ENCODE assay signal across 21 cellular contexts in the genomic region with DNA sequence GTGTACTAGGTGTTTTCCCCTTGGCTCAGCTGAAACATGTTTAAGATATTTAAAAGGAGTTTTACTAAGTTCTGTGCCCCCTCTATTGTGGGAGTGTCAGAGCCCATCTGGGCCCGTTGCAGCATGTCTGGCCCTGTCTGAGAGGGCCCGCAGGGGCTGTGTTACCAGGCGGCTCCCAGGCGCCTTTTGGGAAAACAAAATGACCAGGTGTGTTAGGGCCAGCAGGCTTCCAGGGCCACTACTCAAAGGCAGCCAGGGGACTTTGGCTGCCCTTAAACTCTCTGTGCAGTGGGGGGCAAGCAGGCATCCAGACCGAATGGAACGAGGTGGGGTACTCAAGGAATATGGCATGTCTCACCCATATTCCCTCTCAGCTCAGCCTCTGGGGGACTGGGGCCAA.
A peak's percentile ranks its signal among the peaks of the same experiment; 100 is the strongest.
DNase-seq lines count a peak whose midpoint lies in the region; ATAC-seq and TF ChIP-seq lines count a peak whose summit lies in the region.
"Had no signal": no experiment of that assay in that cellular context is flagged by ENCODE, and none has a peak within 500 bp of the region (broad histone marks: within the 10 kb centered on the region; RNA-seq: fewer than 3 reads in every experiment).

No MANE protein-coding gene starts in this region.

- no peak overlapping the region for H3K4me3 Mint-ChIP-seq in activated CD4-positive, alpha-beta T cell treated with anti-CD3 and anti-CD28 coated beads for 36 hours
- H3K4me3 Mint-ChIP-seq in natural killer cell treated with Interleukin-12 subunit alpha and Interleukin-12 subunit beta and Interleukin-15 and Interleukin-18, amount 100 ng/mL, for 72 hours: peak overlapping the region; percentile 81
- H3K4me3 Mint-ChIP-seq in natural killer cell: no peak overlapping the region

- H3K4me1 Mint-ChIP-seq in activated CD4-positive, alpha-beta T cell treated with anti-CD3 and anti-CD28 coated beads for 36 hours: peaks cover 57% of the 10 kb centered on the region
- peaks cover 12 to 24% of the 10 kb centered on the region in 2 donors for H3K4me1 Mint-ChIP-seq in natural killer cell treated with Interleukin-12 subunit alpha and Interleukin-12 subunit beta and Interleukin-15 and Interleukin-18, amount 100 ng/mL, for 72 hours (ENCODE audit: low read depth in 2 of 2)
- H3K4me1 Mint-ChIP-seq in natural killer cell: peaks cover 0 to 5% of the 10 kb centered on the region in 2 donors

- TF ChIP-seq CTCF in natural killer cell (IDR thresholded peaks at IDR 0.05): no peak

- DNase-seq in activated CD4-positive, alpha-beta T cell treated with anti-CD3 and anti-CD28 coated beads for 36 hours: no peak
- DNase-seq in activated CD4-positive, alpha-beta T cell treated with anti-CD3 and anti-CD28 coated beads, Interleukin-2, amount 50 U/mL, for 48 hours: no peak
- no peak for DNase-seq in natural killer cell treated with Interleukin-12 subunit alpha and Interleukin-12 subunit beta and Interleukin-15 and Interleukin-18, amount 100 ng/mL, for 72 hours (ENCODE audit: low spot score)
- no peak for DNase-seq in natural killer cell
- peak; percentile 72 for DNase-seq in mesenteric fat pad (ENCODE audit: low spot score)
- no peak for DNase-seq in NCI-H345 treated with DMSO at 0.1 percent for 48 hours (lab: John Stamatoyannopoulos, UW; ENCODE audit: unreplicated experiment)
- DNase-seq: CD4-positive, CD25-positive, alpha-beta regulatory T cell; heart right ventricle; mucosa of descending colon; NCI-H1105 treated with DMSO at 0.1 percent for 48 hours; NCI-H1930; NCI-H526; pancreas; PC-9; right cardiac atrium; stimulated activated CD4-positive, alpha-beta T cell treated with anti-CD3 and anti-CD28 coated beads, Interleukin-12 subunit alpha, Interleukin-12 subunit beta, amount 100 ng/mL, for 4 hours; stimulated activated CD4-positive, alpha-beta T cell treated with anti-CD3 and anti-CD28 coated beads, Interleukin-4, amount 100 ng/mL, for 24 hours; stimulated activated naive B cell treated with anti-CD40 and anti-IgM and Interleukin-4, amounts not matched to agents 10 μg/mL and 1 μg/mL and 100 μg/mL, for 72 hours had no signal

- H3K36me3 Mint-ChIP-seq in activated CD4-positive, alpha-beta T cell treated with anti-CD3 and anti-CD28 coated beads for 36 hours (ENCODE audit: low read depth): no peaks in the 10 kb centered on the region
- H3K36me3 Mint-ChIP-seq in natural killer cell treated with Interleukin-12 subunit alpha and Interleukin-12 subunit beta and Interleukin-15 and Interleukin-18, amount 100 ng/mL, for 72 hours: no peaks in the 10 kb centered on the region
- no peaks in the 10 kb centered on the region for H3K36me3 Mint-ChIP-seq in natural killer cell
- H3K36me3 Mint-ChIP-seq: CD4-positive, CD25-positive, alpha-beta regulatory T cell; stimulated activated naive B cell treated with anti-CD40 and anti-IgM and Interleukin-4, amounts not matched to agents 10 μg/mL and 1 μg/mL and 100 μg/mL, for 72 hours had no signal

- H3K27ac Mint-ChIP-seq in activated CD4-positive, alpha-beta T cell treated with anti-CD3 and anti-CD28 coated beads for 36 hours: peak overlapping the region; percentile 97
- peak overlapping the region in 1 of 2 donors; percentile 1 for H3K27ac Mint-ChIP-seq in natural killer cell treated with Interleukin-12 subunit alpha and Interleukin-12 subunit beta and Interleukin-15 and Interleukin-18, amount 100 ng/mL, for 72 hours
- H3K27ac Mint-ChIP-seq in natural killer cell: no peak overlapping the region
- H3K27ac Mint-ChIP-seq: stimulated activated naive B cell treated with anti-CD40 and anti-IgM and Interleukin-4, amounts not matched to agents 10 μg/mL and 1 μg/mL and 100 μg/mL, for 72 hours had no signal

- peaks cover 2% of the 10 kb centered on the region for H3K9me3 Mint-ChIP-seq in activated CD4-positive, alpha-beta T cell treated with anti-CD3 and anti-CD28 coated beads for 36 hours (ENCODE audit: low read depth)
- no peaks in the 10 kb centered on the region for H3K9me3 Mint-ChIP-seq in natural killer cell treated with Interleukin-12 subunit alpha and Interleukin-12 subunit beta and Interleukin-15 and Interleukin-18, amount 100 ng/mL, for 72 hours
- no peaks in the 10 kb centered on the region for H3K9me3 Mint-ChIP-seq in natural killer cell
- H3K9me3 Mint-ChIP-seq: CD4-positive, CD25-positive, alpha-beta regulatory T cell; stimulated activated naive B cell treated with anti-CD40 and anti-IgM and Interleukin-4, amounts not matched to agents 10 μg/mL and 1 μg/mL and 100 μg/mL, for 72 hours had no signal

- no peak for ATAC-seq in activated CD4-positive, alpha-beta T cell treated with anti-CD3 and anti-CD28 coated beads for 36 hours
- no peak for ATAC-seq in natural killer cell treated with Interleukin-12 subunit alpha and Interleukin-12 subunit beta and Interleukin-15 and Interleukin-18, amount 100 ng/mL, for 72 hours
- ATAC-seq in natural killer cell (no peak), SK-N-SH treated with all-trans-retinoic acid at 6 μM for 48 hours (no peak), GM21447 (IDR thresholded peaks at IDR 0.05; ENCODE audit: unreplicated experiment) (no peak)
- ATAC-seq: mucosa of descending colon, pancreas, Right ventricle myocardium inferior had no signal

- POLR2A ChIA-PET in activated CD4-positive, alpha-beta T cell treated with anti-CD3 and anti-CD28 coated beads for 36 hours (lab: Charles Lee): interaction anchor here (1.0 kb wide), 1 partner anchor 10 kb away, joined by 5 read pairs; no protein-coding TSS in a partner anchor

- intact Hi-C loops in activated CD4-positive, alpha-beta T cell treated with anti-CD3 and anti-CD28 coated beads for 36 hours (cut with DNase I, micrococcal nuclease): loop anchor here (2.0 to 5.0 kb wide), 4 partner anchors 119 to 201 kb away; a partner anchor contains a TSS
- intact Hi-C loops in natural killer cell (cut with micrococcal nuclease): no loop called here

- CTCF ChIA-PET in activated CD4-positive, alpha-beta T cell treated with anti-CD3 and anti-CD28 coated beads for 36 hours (lab: Charles Lee): interaction anchor here (1.2 to 5.8 kb wide), 4 partner anchors 11 to 118 kb away, joined by 3 to 75 read pairs (median 8); no protein-coding TSS in a partner anchor

- H3K27me3 Mint-ChIP-seq in activated CD4-positive, alpha-beta T cell treated with anti-CD3 and anti-CD28 coated beads for 36 hours: no peaks in the 10 kb centered on the region
- H3K27me3 Mint-ChIP-seq in natural killer cell treated with Interleukin-12 subunit alpha and Interleukin-12 subunit beta and Interleukin-15 and Interleukin-18, amount 100 ng/mL, for 72 hours: peaks cover 36 to 53% of the 10 kb centered on the region in 2 donors
- H3K27me3 Mint-ChIP-seq in natural killer cell (ENCODE audit: low read depth in 2 of 2): peaks cover 30 to 61% of the 10 kb centered on the region in 2 donors

TF ChIP-seq in SK-N-SH treated with all-trans-retinoic acid at 6 μM for 48 hours, 23 proteins besides CTCF, POLR2A, EP300 and RAD21:
- TF ChIP-seq ZNF565 (CRISPR knock-in tag; conservative IDR thresholded peaks at IDR 0.05; ENCODE audit: low read depth) (no peak), PPARA (CRISPR knock-in tag; IDR thresholded peaks at IDR 0.05; ENCODE audit: borderline replicate concordance) (no peak), OSR1 (CRISPR knock-in tag; IDR thresholded peaks at IDR 0.05) (no peak), ZFP30 (CRISPR knock-in tag; IDR thresholded peaks at IDR 0.05) (no peak), CSDC2 (CRISPR knock-in tag; IDR thresholded peaks at IDR 0.05) (no peak), ZFP3 (CRISPR knock-in tag; IDR thresholded peaks at IDR 0.05) (no peak), RARB (CRISPR knock-in tag; IDR thresholded peaks at IDR 0.05) (no peak), ISL1 (CRISPR knock-in tag; IDR thresholded peaks at IDR 0.05) (no peak), BACH2 (CRISPR knock-in tag; IDR thresholded peaks at IDR 0.05; ENCODE audit: borderline replicate concordance) (no peak), TCF4 (CRISPR knock-in tag; IDR thresholded peaks at IDR 0.05; ENCODE audit: borderline replicate concordance) (no peak)
- TF ChIP-seq, protein P1, sequence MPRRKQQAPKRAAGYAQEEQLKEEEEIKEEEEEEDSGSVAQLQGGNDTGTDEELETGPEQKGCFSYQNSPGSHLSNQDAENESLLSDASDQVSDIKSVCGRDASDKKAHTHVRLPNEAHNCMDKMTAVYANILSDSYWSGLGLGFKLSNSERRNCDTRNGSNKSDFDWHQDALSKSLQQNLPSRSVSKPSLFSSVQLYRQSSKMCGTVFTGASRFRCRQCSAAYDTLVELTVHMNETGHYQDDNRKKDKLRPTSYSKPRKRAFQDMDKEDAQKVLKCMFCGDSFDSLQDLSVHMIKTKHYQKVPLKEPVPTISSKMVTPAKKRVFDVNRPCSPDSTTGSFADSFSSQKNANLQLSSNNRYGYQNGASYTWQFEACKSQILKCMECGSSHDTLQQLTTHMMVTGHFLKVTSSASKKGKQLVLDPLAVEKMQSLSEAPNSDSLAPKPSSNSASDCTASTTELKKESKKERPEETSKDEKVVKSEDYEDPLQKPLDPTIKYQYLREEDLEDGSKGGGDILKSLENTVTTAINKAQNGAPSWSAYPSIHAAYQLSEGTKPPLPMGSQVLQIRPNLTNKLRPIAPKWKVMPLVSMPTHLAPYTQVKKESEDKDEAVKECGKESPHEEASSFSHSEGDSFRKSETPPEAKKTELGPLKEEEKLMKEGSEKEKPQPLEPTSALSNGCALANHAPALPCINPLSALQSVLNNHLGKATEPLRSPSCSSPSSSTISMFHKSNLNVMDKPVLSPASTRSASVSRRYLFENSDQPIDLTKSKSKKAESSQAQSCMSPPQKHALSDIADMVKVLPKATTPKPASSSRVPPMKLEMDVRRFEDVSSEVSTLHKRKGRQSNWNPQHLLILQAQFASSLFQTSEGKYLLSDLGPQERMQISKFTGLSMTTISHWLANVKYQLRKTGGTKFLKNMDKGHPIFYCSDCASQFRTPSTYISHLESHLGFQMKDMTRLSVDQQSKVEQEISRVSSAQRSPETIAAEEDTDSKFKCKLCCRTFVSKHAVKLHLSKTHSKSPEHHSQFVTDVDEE (CRISPR knock-in tag; IDR thresholded peaks at IDR 0.05): no peak
- TF ChIP-seq, protein P2, sequence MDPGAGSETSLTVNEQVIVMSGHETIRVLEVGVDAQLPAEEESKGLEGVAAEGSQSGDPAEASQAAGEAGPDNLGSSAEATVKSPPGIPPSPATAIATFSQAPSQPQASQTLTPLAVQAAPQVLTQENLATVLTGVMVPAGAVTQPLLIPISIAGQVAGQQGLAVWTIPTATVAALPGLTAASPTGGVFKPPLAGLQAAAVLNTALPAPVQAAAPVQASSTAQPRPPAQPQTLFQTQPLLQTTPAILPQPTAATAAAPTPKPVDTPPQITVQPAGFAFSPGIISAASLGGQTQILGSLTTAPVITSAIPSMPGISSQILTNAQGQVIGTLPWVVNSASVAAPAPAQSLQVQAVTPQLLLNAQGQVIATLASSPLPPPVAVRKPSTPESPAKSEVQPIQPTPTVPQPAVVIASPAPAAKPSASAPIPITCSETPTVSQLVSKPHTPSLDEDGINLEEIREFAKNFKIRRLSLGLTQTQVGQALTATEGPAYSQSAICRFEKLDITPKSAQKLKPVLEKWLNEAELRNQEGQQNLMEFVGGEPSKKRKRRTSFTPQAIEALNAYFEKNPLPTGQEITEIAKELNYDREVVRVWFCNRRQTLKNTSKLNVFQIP (CRISPR knock-in tag; IDR thresholded peaks at IDR 0.05; ENCODE audit: borderline replicate concordance, low read depth): no peak
TF ChIP-seq in SK-N-SH treated with all-trans-retinoic acid at 6 μM for 48 hours: peak in this region for 0.
